ENCODE assay signal across 1 cellular context in the genomic region with DNA sequence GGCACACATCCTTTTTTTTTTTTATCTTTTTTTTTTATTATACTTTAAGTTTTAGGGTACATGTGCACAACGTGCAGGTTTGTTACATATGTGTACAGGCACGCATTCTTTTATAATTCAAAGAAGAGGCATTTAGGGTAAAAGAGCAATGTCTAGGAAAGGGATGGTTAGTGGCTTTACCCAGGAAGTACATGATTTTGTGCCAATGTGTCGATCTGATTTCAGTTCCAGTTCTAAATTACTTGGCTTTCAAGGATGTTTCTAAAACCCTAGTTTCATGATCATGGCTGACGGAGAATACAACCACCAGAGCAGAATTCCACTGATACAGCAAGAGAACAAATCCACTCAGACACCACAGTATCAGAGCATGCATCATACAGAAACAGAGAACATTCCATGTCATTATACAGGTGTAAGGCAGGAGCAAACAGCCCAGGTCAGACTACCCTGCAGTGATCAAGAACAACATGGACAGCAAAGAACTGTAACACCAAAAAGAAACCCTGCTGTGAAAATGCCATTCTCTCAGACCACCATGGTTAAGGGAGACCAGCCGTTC.
TF ChIP-seq lines count a peak whose summit lies in the region.

No MANE protein-coding gene starts in this region.

TF ChIP-seq in IMR-90, 13 proteins besides CTCF, POLR2A, EP300 and RAD21:
- TF ChIP-seq MAFK (IDR thresholded peaks at IDR 0.05; ENCODE audit: low read depth, low read length), result no peak
- TF ChIP-seq SMC3 (IDR thresholded peaks at IDR 0.05; ENCODE audit: low read depth, low read length), result no peak
- TF ChIP-seq BHLHE40 (IDR thresholded peaks at IDR 0.05; ENCODE audit: low read depth, low read length), result no peak
- TF ChIP-seq MXI1 (IDR thresholded peaks at IDR 0.05; ENCODE audit: borderline replicate concordance, low read depth, low read length), result no peak
- no peak for TF ChIP-seq ELK1 (IDR thresholded peaks at IDR 0.05; ENCODE audit: borderline replicate concordance, low read depth, low read length)
- no peak for TF ChIP-seq USF2 (IDR thresholded peaks at IDR 0.05; ENCODE audit: low read depth, low read length)
- TF ChIP-seq CEBPB (IDR thresholded peaks at IDR 0.05; ENCODE audit: low read depth, low read length), result no peak
- TF ChIP-seq RFX5 (IDR thresholded peaks at IDR 0.05; ENCODE audit: low read depth, low read length), result no peak
- no peak for TF ChIP-seq CHD1 (IDR thresholded peaks at IDR 0.05; ENCODE audit: low read depth, low read length)
- no peak for TF ChIP-seq MAZ (IDR thresholded peaks at IDR 0.05; ENCODE audit: borderline replicate concordance, low read depth, low read length)
- no peak for TF ChIP-seq FOS (IDR thresholded peaks at IDR 0.05; ENCODE audit: low read depth, low read length)
- TF ChIP-seq RCOR1 (IDR thresholded peaks at IDR 0.05; ENCODE audit: insufficient replicate concordance, low read length), result no peak
- no peak for TF ChIP-seq NFE2L2 (IDR thresholded peaks at IDR 0.05; ENCODE audit: low read depth, low read length)
